Comparison of ENCODE assay signal across 8 cellular contexts in the genomic region with DNA sequence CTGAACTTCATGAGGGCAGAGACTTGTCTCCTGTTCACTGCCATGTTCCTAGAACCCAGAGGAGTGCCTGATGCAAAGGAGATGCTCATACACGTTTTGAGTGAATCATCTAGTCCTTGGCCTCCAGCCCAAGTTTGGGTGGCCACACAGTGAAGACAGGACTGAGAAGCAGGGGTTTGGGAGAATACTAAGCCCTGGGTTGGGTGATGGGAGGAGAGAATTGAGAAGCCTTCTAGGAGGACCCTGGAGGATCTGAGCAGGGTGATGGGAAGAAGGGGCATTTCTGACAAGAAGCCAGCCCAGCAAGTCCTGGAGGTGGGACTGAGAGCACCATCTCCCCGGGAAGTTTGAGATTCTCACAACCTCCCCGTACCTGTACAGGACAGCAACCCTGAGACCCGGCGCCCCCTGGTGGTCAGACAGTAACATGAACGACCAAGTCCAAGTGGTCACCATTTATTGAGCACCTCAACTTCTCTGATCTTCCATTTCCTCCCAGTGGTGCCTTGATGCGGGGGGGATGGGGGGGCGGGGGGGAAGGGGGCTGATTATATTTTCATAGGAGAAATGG. TPM values are rescaled to one million over a fixed set of nuclear protein-coding genes. Genes with fewer than 3 reads are reported as not detected.
DNase-seq lines count a peak whose midpoint lies in the region; ATAC-seq and TF ChIP-seq lines count a peak whose summit lies in the region.

No MANE protein-coding gene starts in this region.

- no peak overlapping the region for H3K27ac ChIP-seq in A673 (ENCODE audit: low read depth, low read length, poor library complexity, severe bottlenecking)

- H3K27me3 Mint-ChIP-seq in naive thymus-derived CD8-positive, alpha-beta T cell = no peaks in the 10 kb centered on the region

- peak; percentile 49 to 50 for ATAC-seq in naive thymus-derived CD8-positive, alpha-beta T cell
- no peak for ATAC-seq in stimulated activated naive CD8-positive, alpha-beta T cell treated with anti-CD3 and anti-CD28 coated beads, Interleukin-15, Interleukin-2, amounts not matched to agents 100 U/mL and 50 U/mL, for 24 hours
- ATAC-seq in GM18511 (IDR thresholded peaks at IDR 0.05; ENCODE audit: unreplicated experiment) = no peak

- H3K27ac Mint-ChIP-seq in naive thymus-derived CD8-positive, alpha-beta T cell = peak overlapping the region in 8 of 10 donors; percentile 4 to 85 (median 66)

- peaks cover 0 to 40% (median 4%) of the 10 kb centered on the region in 3 donors for H3K36me3 Mint-ChIP-seq in naive thymus-derived CD8-positive, alpha-beta T cell

- no TSS peak for BruUV-seq in A673 (replicated peaks; lab: Mats Ljungman, UMichigan)

- H3K9me3 Mint-ChIP-seq in naive thymus-derived CD8-positive, alpha-beta T cell = no peaks in the 10 kb centered on the region

- intact Hi-C loops in A673 (cut with micrococcal nuclease; ENCODE audit: unreplicated experiment) = loop anchor here (5.0 to 10.0 kb wide), 2 partner anchors 172 to 390 kb away; no protein-coding TSS in a partner anchor

- CTCF ChIA-PET in A673 (lab: Charles Lee) = interaction anchor here (1.9 kb wide), 1 partner anchor 76 kb away, joined by 10 read pairs; no protein-coding TSS in a partner anchor

- in situ Hi-C loops in GM13976 (cut with MboI; ENCODE audit: low sequenced_read_pairs, unreplicated experiment) = no loop called here

- POLR2A ChIA-PET in A673 (lab: Charles Lee; ENCODE audit: low non-redundant PET) = no interaction called here
- POLR2A ChIA-PET in naive thymus-derived CD8-positive, alpha-beta T cell (lab: Charles Lee) = no interaction called here

- TF ChIP-seq CTCF in A673 (conservative IDR thresholded peaks at IDR 0.05; ENCODE audit: low read depth, low read length) = peak; percentile 68
- TF ChIP-seq CTCF in GM13976 (IDR thresholded peaks at IDR 0.05; ENCODE audit: borderline replicate concordance, control extremely low read depth, extremely low read depth, insufficient read depth, missing control alignments) = peak; percentile 70
- peak; percentile 77 for TF ChIP-seq CTCF in epithelial cell of proximal tubule (conservative IDR thresholded peaks at IDR 0.05; ENCODE audit: low read depth, low read length)

- peaks cover 5% of the 10 kb centered on the region for H3K36me3 ChIP-seq in A673 (ENCODE audit: insufficient read depth, low read length, poor library complexity, severe bottlenecking)

- DNase-seq in A673 (ENCODE audit: low spot score) = peak; percentile 52
- DNase-seq in GM13976 (ENCODE audit: low spot score) = peak; percentile 85
- DNase-seq in NCI-H82 treated with DMSO at 0.1 percent for 48 hours (lab: John Stamatoyannopoulos, UW; ENCODE audit: unreplicated experiment) = peak; percentile 8
- peak; percentile 76 for DNase-seq in activated CD8-positive, alpha-beta memory T cell treated with anti-CD3 and anti-CD28 coated beads, Interleukin-2, amount 50 U/mL, for 4 hours
- DNase-seq in epithelial cell of proximal tubule (ENCODE audit: low read depth) = no peak
- peak; percentile 27 to 79 (median 55) for DNase-seq in naive thymus-derived CD8-positive, alpha-beta T cell
- peak; percentile 85 for DNase-seq in stimulated activated naive CD8-positive, alpha-beta T cell treated with anti-CD3 and anti-CD28 coated beads, Interleukin-15, Interleukin-2, amounts not matched to agents 100 U/mL and 50 U/mL, for 24 hours

- H3K27me3 ChIP-seq in A673 (replicated peaks; ENCODE audit: insufficient read depth, low read depth, low read length, poor library complexity) = no peaks in the 10 kb centered on the region

- H3K9me3 ChIP-seq in A673 (ENCODE audit: low read depth, low read length, poor library complexity, severe bottlenecking) = no peaks in the 10 kb centered on the region

- H3K4me3 ChIP-seq in A673 (ENCODE audit: low read depth, low read length, poor library complexity, severe bottlenecking) (no peak overlapping the region), epithelial cell of proximal tubule (ENCODE audit: low read depth, low read length) (no peak overlapping the region)

- H3K4me1 ChIP-seq in A673 (ENCODE audit: insufficient read depth, low read length, poor library complexity, severe bottlenecking) = no peaks in the 10 kb centered on the region

- H3K4me1 Mint-ChIP-seq in naive thymus-derived CD8-positive, alpha-beta T cell = peaks cover 21 to 45% (median 32%) of the 10 kb centered on the region in 4 donors

- H3K4me3 Mint-ChIP-seq in naive thymus-derived CD8-positive, alpha-beta T cell = peak overlapping the region in 7 of 10 donors; percentile 21 to 52 (median 36)

RNA-seq across cellular contexts. Expression of gene CTU1, which starts 11.0 kb away (rescaled TPM):
- total RNA-seq in A673 (2021) = 11.8 and 13.4 TPM in 2 replicates
- 12.5 and 21.5 TPM in 2 replicates for total RNA-seq in epithelial cell of proximal tubule
- 10 to 100 TPM in 1 of 2 experiments, 1 to 10 TPM in 1; 10.0 to 10.3 TPM for total RNA-seq in naive thymus-derived CD8-positive, alpha-beta T cell
- polyA plus RNA-seq in naive thymus-derived CD8-positive, alpha-beta T cell = 1 to 10 TPM; 2.4 to 9.3 (median 5.4) TPM

RNA-seq across cellular contexts. Expression of gene KLK14, which starts 14.6 kb away (rescaled TPM):
- 1.0 and 1.2 TPM in 2 replicates for total RNA-seq in A673 (2021)
- 0.17 TPM in 1 of 2 replicates, not detected in the other for total RNA-seq in epithelial cell of proximal tubule
- 1 to 10 TPM; 1.1 to 1.5 TPM for total RNA-seq in naive thymus-derived CD8-positive, alpha-beta T cell
- not detected for polyA plus RNA-seq in naive thymus-derived CD8-positive, alpha-beta T cell

RNA-seq across cellular contexts. Expression of gene SIGLEC9, which starts 27.5 kb away (rescaled TPM):
- total RNA-seq in A673 (2021) (not detected in 2 replicates), epithelial cell of proximal tubule (not detected in 2 replicates)
- 1 to 10 TPM; 1.3 to 2.4 TPM for total RNA-seq in naive thymus-derived CD8-positive, alpha-beta T cell
- 1 to 10 TPM in 1 of 3 donors, under 1 TPM in 2; 0.32 to 1.5 (median 0.83) TPM for polyA plus RNA-seq in naive thymus-derived CD8-positive, alpha-beta T cell

RNA-seq across cellular contexts. Expression of gene KLK13, which starts 32.4 kb away (rescaled TPM):
- total RNA-seq in A673 (2021) (not detected in 2 replicates), epithelial cell of proximal tubule (not detected in 2 replicates)
- total RNA-seq in naive thymus-derived CD8-positive, alpha-beta T cell = not detected
- not detected for polyA plus RNA-seq in naive thymus-derived CD8-positive, alpha-beta T cell

RNA-seq across cellular contexts. Expression of gene SIGLEC7, which starts 44.9 kb away (rescaled TPM):
- total RNA-seq in A673 (2021) = not detected in 2 replicates
- total RNA-seq in epithelial cell of proximal tubule = not detected in 2 replicates
- not detected for total RNA-seq in naive thymus-derived CD8-positive, alpha-beta T cell
- under 1 TPM in 1 of 3 donors, not detected in 2; 0.68 TPM for polyA plus RNA-seq in naive thymus-derived CD8-positive, alpha-beta T cell

Comparison
In these comparisons a context has a peak if more than half of its experiments do, and no peak if none do; other contexts are left out.
1. ATAC-seq: peak in naive thymus-derived CD8-positive, alpha-beta T cell (2 of 2); none in stimulated activated naive CD8-positive, alpha-beta T cell treated with anti-CD3 and anti-CD28 coated beads, Interleukin-15, Interleukin-2, amounts not matched to agents 100 U/mL and 50 U/mL, for 24 hours (single experiment) and GM18511 (single experiment).
2. Peak in every context shown above with its lines, with median percentiles within 50 percentile points of each other: CTCF ChIP-seq.